Comparison of ENCODE assay signal across 26 cellular contexts in the genomic region with DNA sequence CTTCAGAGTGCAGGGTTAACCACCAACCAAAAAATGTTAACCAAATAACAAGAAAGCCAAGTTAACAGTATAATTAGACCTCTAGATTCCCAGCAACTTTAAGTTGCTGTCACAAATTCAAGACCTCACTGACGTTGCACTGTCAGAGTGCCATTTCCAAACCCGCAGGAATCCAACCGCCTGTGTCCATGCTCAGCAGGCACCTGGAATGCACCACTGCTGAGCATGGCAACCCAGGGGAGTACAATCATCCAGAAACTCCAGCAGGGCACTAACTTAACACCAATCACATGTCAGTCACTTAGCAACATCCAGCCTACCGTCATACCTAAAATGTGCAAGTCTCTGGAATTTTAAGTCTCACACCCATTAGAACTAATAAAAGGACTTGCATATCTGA. TPM values are rescaled to one million over a fixed set of nuclear protein-coding genes. Genes with fewer than 3 reads are reported as not detected.
A peak's percentile ranks its signal among the peaks of the same experiment; 100 is the strongest.
DNase-seq lines count a peak whose midpoint lies in the region; ATAC-seq and TF ChIP-seq lines count a peak whose summit lies in the region.
"Had no signal": no experiment of that assay in that cellular context is flagged by ENCODE, and none has a peak within 500 bp of the region (broad histone marks: within the 10 kb centered on the region; RNA-seq: fewer than 3 reads in every experiment).

No MANE protein-coding gene starts in this region.

- no peaks in the 10 kb centered on the region for H3K4me1 ChIP-seq in GM23248 (ENCODE audit: insufficient read depth)
- no peaks in the 10 kb centered on the region for H3K4me1 ChIP-seq in MM.1S (ENCODE audit: low read length)
- H3K4me1 ChIP-seq: testis had no signal

- H3K36me3 Mint-ChIP-seq in osteocyte (ENCODE audit: unreplicated experiment): peaks cover 10% of the 10 kb centered on the region
- H3K36me3 Mint-ChIP-seq: natural killer cell had no signal

- 78 to 87% methylated on average over 4 of the region's 4 CpGs for WGBS in GM23248 (ENCODE audit: low coverage in 1 of 2, low lambda C conversion rate in 2 of 2, missing lambda C conversion rate in 2 of 2), 2 experiments

- H3K9me2 ChIP-seq in GM23248 (ENCODE audit: insufficient read depth) (no peaks in the 10 kb centered on the region), MM.1S (replicated peaks; ENCODE audit: insufficient read depth, low read length) (no peaks in the 10 kb centered on the region)

- H3K27ac ChIP-seq in VCaP: peak overlapping the region; percentile 97
- no peak overlapping the region for H3K27ac ChIP-seq in GM23248
- H3K27ac ChIP-seq in MM.1S (ENCODE audit: low read length): no peak overlapping the region
- H3K27ac ChIP-seq: heart right ventricle, parathyroid adenoma, testis had no signal

- peaks cover 45% of the 10 kb centered on the region for H3K4me1 Mint-ChIP-seq in osteocyte (ENCODE audit: unreplicated experiment)
- H3K4me1 Mint-ChIP-seq: activated B cell treated with CpG ODN at 0.5 μM for 24 hours, natural killer cell had no signal

- peak overlapping the region; percentile 74 for H3K27ac Mint-ChIP-seq in osteocyte (ENCODE audit: unreplicated experiment)
- H3K27ac Mint-ChIP-seq: activated B cell treated with CpG ODN at 0.5 μM for 24 hours; activated naive CD4-positive, alpha-beta T cell treated with anti-CD3 and anti-CD28 coated beads for 36 hours; mesothelial cell of epicardium; natural killer cell had no signal

- no peaks in the 10 kb centered on the region for H3K27me3 Mint-ChIP-seq in osteocyte (ENCODE audit: unreplicated experiment)
- H3K27me3 Mint-ChIP-seq: activated B cell treated with CpG ODN at 0.5 μM for 24 hours had no signal

- H3F3A ChIP-seq in GM23248 (ENCODE audit: insufficient read depth): no peaks in the 10 kb centered on the region
- H3F3A ChIP-seq in MM.1S (ENCODE audit: insufficient read depth, low read length): no peaks in the 10 kb centered on the region

- H3K79me2 ChIP-seq in GM23248 (ENCODE audit: insufficient read depth) (no peaks in the 10 kb centered on the region), MM.1S (ENCODE audit: low read length) (no peaks in the 10 kb centered on the region)
- H3K79me2 ChIP-seq: parathyroid adenoma had no signal

- no peak overlapping the region for H2AFZ ChIP-seq in GM23248
- no peak overlapping the region for H2AFZ ChIP-seq in MM.1S (ENCODE audit: low read length)
- H2AFZ ChIP-seq: parathyroid adenoma had no signal

- H3K36me3 ChIP-seq in GM23248 (ENCODE audit: low read depth) (no peaks in the 10 kb centered on the region), MM.1S (replicated peaks; ENCODE audit: insufficient read depth, low read length) (no peaks in the 10 kb centered on the region)
- H3K36me3 ChIP-seq: right lobe of liver had no signal

- ATAC-seq in GM18909 (IDR thresholded peaks at IDR 0.05; ENCODE audit: poor library complexity, unreplicated experiment): no peak
- ATAC-seq: heart right ventricle, left ventricle myocardium superior, natural killer cell had no signal

- no peak overlapping the region for H3K4me3 ChIP-seq in GM23248
- no peak overlapping the region for H3K4me3 ChIP-seq in MM.1S (ENCODE audit: low read length)
- H3K4me3 ChIP-seq: heart right ventricle, right lobe of liver, testis had no signal

- H3K9ac ChIP-seq in GM23248 (no peak overlapping the region), MM.1S (ENCODE audit: low read length) (no peak overlapping the region)
- H3K9ac ChIP-seq: parathyroid adenoma had no signal

- no peaks in the 10 kb centered on the region for H3K27me3 ChIP-seq in GM23248 (replicated peaks; ENCODE audit: insufficient read depth)
- no peaks in the 10 kb centered on the region for H3K27me3 ChIP-seq in MM.1S (replicated peaks; ENCODE audit: insufficient read depth, low read length)
- H3K27me3 ChIP-seq: heart right ventricle, right lobe of liver, testis had no signal

- DNase-seq in Caki2 (ENCODE audit: low read depth): peak; percentile 10
- peak; percentile 90 for DNase-seq in glomerular visceral epithelial cell (ENCODE audit: extremely low spot score)
- no peak for DNase-seq in osteocyte (ENCODE audit: extremely low spot score, unreplicated experiment)
- DNase-seq in GM23248: no peak
- DNase-seq in EL: no peak
- no peak for DNase-seq in MM.1S
- DNase-seq: activated B cell treated with CpG ODN at 0.5 μM for 24 hours; activated naive CD4-positive, alpha-beta T cell treated with anti-CD3 and anti-CD28 coated beads for 36 hours; amniotic stem cell; central memory CD4-positive, alpha-beta T cell; heart right ventricle; KBM-7; left ventricle myocardium superior; natural killer cell; NCI-H1092; NCI-H1930; right lobe of liver; stimulated activated CD4-positive, alpha-beta T cell treated with anti-CD3 and anti-CD28 coated beads, Interleukin-4, amount 100 ng/mL, for 4 hours; stimulated activated naive CD4-positive, alpha-beta T cell; T-helper 9 cell; testis had no signal

- no peak for TF ChIP-seq CTCF in VCaP (conservative IDR thresholded peaks at IDR 0.05)
- TF ChIP-seq CTCF in osteocyte (IDR thresholded peaks at IDR 0.05): no peak
- no peak for TF ChIP-seq CTCF in MM.1S (IDR thresholded peaks at IDR 0.05; ENCODE audit: low read length)

- in situ Hi-C loops in Caki2 (cut with HindIII; ENCODE audit: low pct_unique_long_range_greater_than_20kb, low sequenced_read_pairs): no loop called here
- in situ Hi-C loops in GM23248 (cut with MboI): no loop called here

- no peak overlapping the region for H3K4me3 Mint-ChIP-seq in osteocyte (ENCODE audit: unreplicated experiment)
- H3K4me3 Mint-ChIP-seq: activated B cell treated with CpG ODN at 0.5 μM for 24 hours; activated naive CD4-positive, alpha-beta T cell treated with anti-CD3 and anti-CD28 coated beads for 36 hours; CD14-positive monocyte; mesothelial cell of epicardium; natural killer cell had no signal

- H3K9me3 ChIP-seq in GM23248 (ENCODE audit: low read depth): no peaks in the 10 kb centered on the region
- no peaks in the 10 kb centered on the region for H3K9me3 ChIP-seq in MM.1S (replicated peaks; ENCODE audit: insufficient read depth, low read length)
- H3K9me3 ChIP-seq: heart right ventricle, right lobe of liver, testis had no signal

- H3K4me2 ChIP-seq in GM23248 (ENCODE audit: unreplicated experiment) (no peak overlapping the region), MM.1S (ENCODE audit: low read depth, low read length) (no peak overlapping the region)

- no peaks in the 10 kb centered on the region for H4K20me1 ChIP-seq in GM23248 (ENCODE audit: insufficient read depth)
- no peaks in the 10 kb centered on the region for H4K20me1 ChIP-seq in MM.1S (ENCODE audit: insufficient read depth, low read length)

- no peaks in the 10 kb centered on the region for H3K9me3 Mint-ChIP-seq in osteocyte (ENCODE audit: unreplicated experiment)
- H3K9me3 Mint-ChIP-seq: activated B cell treated with CpG ODN at 0.5 μM for 24 hours; activated naive CD4-positive, alpha-beta T cell treated with anti-CD3 and anti-CD28 coated beads for 36 hours; CD14-positive monocyte; mesothelial cell of epicardium; natural killer cell had no signal

RNA-seq across cellular contexts. Expression of gene SMCO4, which starts 48.9 kb away (rescaled TPM):
- total RNA-seq in Caki2 (2014; rRNA removed; shearing (Covaris generic); ENCODE audit: low replicate concordance): 72.1 and 76.2 TPM in 2 replicates
- total RNA-seq in osteocyte: 14.6 and 14.7 TPM in 2 replicates
- total RNA-seq in GM23248 (2014; rRNA removed; shearing (Covaris generic)): 12.9 and 20.7 TPM in 2 replicates
- polyA plus RNA-seq in GM23248 (2016; fragmentation: Nextera tagmentation; extraction: Ambion mirVana): 16.8 and 21.1 TPM in 2 replicates

Comparison
In these comparisons a context has a peak if more than half of its experiments do, and no peak if none do; other contexts are left out.
1. DNase-seq: peak in Caki2 (single experiment) and glomerular visceral epithelial cell (single experiment); none in osteocyte (single experiment), GM23248 (single experiment), EL (single experiment) and MM.1S (single experiment).